Comparison of ENCODE assay signal across 22 cellular contexts in the genomic region with DNA sequence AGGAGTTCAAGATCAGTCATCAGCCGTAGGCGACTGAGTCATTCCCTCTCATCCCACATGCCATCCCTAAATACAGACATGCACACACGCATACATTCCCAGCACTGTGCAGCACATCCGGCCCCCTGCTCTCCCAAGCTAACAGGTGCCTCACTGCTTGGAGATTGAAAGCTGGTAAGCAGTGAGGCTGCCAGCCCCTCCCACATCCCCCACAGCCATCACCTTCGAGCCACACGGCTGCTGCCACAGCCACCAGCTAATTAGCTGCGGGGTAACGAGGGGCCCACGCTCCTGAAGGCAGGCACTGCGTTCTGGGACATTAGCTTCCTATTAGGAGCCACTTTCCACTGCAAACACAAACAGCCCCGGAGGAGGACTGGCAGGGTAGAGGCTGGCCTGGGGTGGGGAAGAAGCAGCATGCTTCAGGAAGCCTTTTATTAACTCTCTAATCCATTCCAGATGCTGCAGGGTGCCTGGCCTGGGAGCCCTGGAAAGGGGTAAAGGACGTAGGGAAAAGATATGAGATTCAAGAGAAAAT.
DNase-seq lines count a peak whose midpoint lies in the region; ATAC-seq and TF ChIP-seq lines count a peak whose summit lies in the region.
"Had no signal": no experiment of that assay in that cellular context is flagged by ENCODE, and none has a peak within 500 bp of the region (broad histone marks: within the 10 kb centered on the region; RNA-seq: fewer than 3 reads in every experiment).

No MANE protein-coding gene starts in this region.

- H3K9me3 ChIP-seq in heart right ventricle = peaks cover 0 to 17% (median 0%) of the 10 kb centered on the region in 11 donors
- H3K9me3 ChIP-seq: colonic mucosa, ovary had no signal

- peaks cover 0 to 7% (median 1%) of the 10 kb centered on the region in 7 donors for H3K27me3 ChIP-seq in heart right ventricle
- H3K27me3 ChIP-seq: colonic mucosa, ovary had no signal

- no peak for TF ChIP-seq CTCF in heart right ventricle (IDR thresholded peaks at IDR 0.05)

- DNase-seq in AG08395 (ENCODE audit: low spot score) (peak; percentile 33), ELR (ENCODE audit: low read depth) (peak; percentile 75), glomerular visceral epithelial cell (ENCODE audit: extremely low spot score) (peak; percentile 3), heart right ventricle (no peak)
- no peak for DNase-seq in activated CD8-positive, alpha-beta memory T cell treated with anti-CD3 and anti-CD28 coated beads for 24 hours
- DNase-seq in stimulated activated CD4-positive, alpha-beta T cell treated with anti-CD3 and anti-CD28 coated beads, Interleukin-15, amount 100 ng/mL, for 24 hours = no peak
- DNase-seq: activated CD4-positive, alpha-beta T cell treated with anti-CD3 and anti-CD28 coated beads, Interleukin-2, amount 50 U/mL, for 1 hour; activated T-cell treated with anti-CD3 and anti-CD28 coated beads for 4 hours; Calu3; colonic mucosa; GDM1; Karpas-422; left cardiac atrium; NCI-H1436; NCI-H510A; ovary; PC-9; stimulated activated CD4-positive, alpha-beta T cell treated with anti-CD3 and anti-CD28 coated beads, Interleukin-4, amount 100 ng/mL, for 24 hours; substantia nigra; SW 1271 had no signal

- no peak for ATAC-seq in heart right ventricle
- ATAC-seq in HG02571 (IDR thresholded peaks at IDR 0.05; ENCODE audit: unreplicated experiment) = no peak
- ATAC-seq: left cardiac atrium had no signal

- H3K36me3 ChIP-seq in heart right ventricle = no peaks in the 10 kb centered on the region
- H3K36me3 ChIP-seq: colonic mucosa, ovary had no signal

- H3K4me3 ChIP-seq in heart right ventricle = no peak overlapping the region
- H3K4me3 ChIP-seq: colonic mucosa, ovary, PC-9 had no signal

- H3K4me1 ChIP-seq in heart right ventricle = no peaks in the 10 kb centered on the region
- H3K4me1 ChIP-seq: colonic mucosa had no signal

- no peak overlapping the region for H3K27ac ChIP-seq in heart right ventricle
- H3K27ac ChIP-seq: colonic mucosa, ovary, PC-9 had no signal

- intact Hi-C loops in heart right ventricle (cut with DNase I) = loop anchor here in 1 of 10 donors (10.0 kb wide), 1 partner anchor 57 kb away; no protein-coding TSS in a partner anchor

- 32 to 38% methylated on average over 12 of the region's 12 CpGs for WGBS in heart right ventricle, 2 donors

TF ChIP-seq in PFSK-1, 5 proteins besides CTCF, POLR2A, EP300 and RAD21:
- TF ChIP-seq POLR2AphosphoS5 (IDR thresholded peaks at IDR 0.05; ENCODE audit: low read depth, low read length) = no peak
- TF ChIP-seq TAF1 (IDR thresholded peaks at IDR 0.05; ENCODE audit: borderline replicate concordance, insufficient read depth, low read length) = no peak
- TF ChIP-seq SIN3A (IDR thresholded peaks at IDR 0.05; ENCODE audit: borderline replicate concordance, insufficient read depth, low read length) = no peak
- peak; percentile 44 for TF ChIP-seq FOXP2 (optimal IDR thresholded peaks at IDR 0.05; ENCODE audit: borderline replicate concordance, extremely low read depth, extremely low read length, insufficient read depth)
- TF ChIP-seq, protein P1, sequence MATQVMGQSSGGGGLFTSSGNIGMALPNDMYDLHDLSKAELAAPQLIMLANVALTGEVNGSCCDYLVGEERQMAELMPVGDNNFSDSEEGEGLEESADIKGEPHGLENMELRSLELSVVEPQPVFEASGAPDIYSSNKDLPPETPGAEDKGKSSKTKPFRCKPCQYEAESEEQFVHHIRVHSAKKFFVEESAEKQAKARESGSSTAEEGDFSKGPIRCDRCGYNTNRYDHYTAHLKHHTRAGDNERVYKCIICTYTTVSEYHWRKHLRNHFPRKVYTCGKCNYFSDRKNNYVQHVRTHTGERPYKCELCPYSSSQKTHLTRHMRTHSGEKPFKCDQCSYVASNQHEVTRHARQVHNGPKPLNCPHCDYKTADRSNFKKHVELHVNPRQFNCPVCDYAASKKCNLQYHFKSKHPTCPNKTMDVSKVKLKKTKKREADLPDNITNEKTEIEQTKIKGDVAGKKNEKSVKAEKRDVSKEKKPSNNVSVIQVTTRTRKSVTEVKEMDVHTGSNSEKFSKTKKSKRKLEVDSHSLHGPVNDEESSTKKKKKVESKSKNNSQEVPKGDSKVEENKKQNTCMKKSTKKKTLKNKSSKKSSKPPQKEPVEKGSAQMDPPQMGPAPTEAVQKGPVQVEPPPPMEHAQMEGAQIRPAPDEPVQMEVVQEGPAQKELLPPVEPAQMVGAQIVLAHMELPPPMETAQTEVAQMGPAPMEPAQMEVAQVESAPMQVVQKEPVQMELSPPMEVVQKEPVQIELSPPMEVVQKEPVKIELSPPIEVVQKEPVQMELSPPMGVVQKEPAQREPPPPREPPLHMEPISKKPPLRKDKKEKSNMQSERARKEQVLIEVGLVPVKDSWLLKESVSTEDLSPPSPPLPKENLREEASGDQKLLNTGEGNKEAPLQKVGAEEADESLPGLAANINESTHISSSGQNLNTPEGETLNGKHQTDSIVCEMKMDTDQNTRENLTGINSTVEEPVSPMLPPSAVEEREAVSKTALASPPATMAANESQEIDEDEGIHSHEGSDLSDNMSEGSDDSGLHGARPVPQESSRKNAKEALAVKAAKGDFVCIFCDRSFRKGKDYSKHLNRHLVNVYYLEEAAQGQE (IDR thresholded peaks at IDR 0.05; ENCODE audit: insufficient read depth in 1 of 2, low read depth in 2 of 2, low read length in 2 of 2) = no peak; a peak in 1 of 4 replicates

Comparison
In these comparisons a context has a peak if more than half of its experiments do, and no peak if none do; other contexts are left out.
1. DNase-seq: peak in AG08395 (single experiment), ELR (single experiment) and glomerular visceral epithelial cell (single experiment); none in heart right ventricle (0 of 2), activated CD8-positive, alpha-beta memory T cell treated with anti-CD3 and anti-CD28 coated beads for 24 hours (single experiment) and stimulated activated CD4-positive, alpha-beta T cell treated with anti-CD3 and anti-CD28 coated beads, Interleukin-15, amount 100 ng/mL, for 24 hours (single experiment).